ENCODE assay signal across 8 cellular contexts in genomic region chr10:4344544-4344994, GRCh38.
DNase-seq lines count a peak whose midpoint lies in the region; ATAC-seq and TF ChIP-seq lines count a peak whose summit lies in the region.

No MANE protein-coding gene starts in this region.

- DNase-seq in HS-5 (ENCODE audit: low read depth) = peak; percentile 91
- peak; percentile 50 for DNase-seq in activated T-cell treated with anti-CD3 and anti-CD28 coated beads for 48 hours (ENCODE audit: low read depth)
- peak; percentile 72 for DNase-seq in Right ventricle myocardium inferior (ENCODE audit: missing footprints)
- peak; percentile 97 for DNase-seq in smooth muscle cell of the brain vasculature (ENCODE audit: low read depth, low spot score)
- DNase-seq in GM19238 (ENCODE audit: insufficient read length, low spot score) = no peak
- no peak for DNase-seq in glutamatergic neuron
- DNase-seq in GM19240 (ENCODE audit: insufficient read length, low spot score) = no peak

- H3K4me3 Mint-ChIP-seq in glutamatergic neuron (ENCODE audit: unreplicated experiment) = no peak overlapping the region

- no peaks in the 10 kb centered on the region for H3K27me3 Mint-ChIP-seq in glutamatergic neuron (ENCODE audit: unreplicated experiment)

- intact Hi-C loops in Right ventricle myocardium inferior (cut with DNase I) = no loop called here

- H3K9me3 Mint-ChIP-seq in glutamatergic neuron (ENCODE audit: unreplicated experiment) = no peaks in the 10 kb centered on the region

- TF ChIP-seq CTCF in glutamatergic neuron (IDR thresholded peaks at IDR 0.05; ENCODE audit: partially characterized antibody, unreplicated experiment) = no peak

- ATAC-seq in Right ventricle myocardium inferior (peak; percentile 86), HG03097 (IDR thresholded peaks at IDR 0.05; ENCODE audit: low FRiP score, unreplicated experiment) (no peak)

- H3K27ac Mint-ChIP-seq in glutamatergic neuron (ENCODE audit: unreplicated experiment) = no peak overlapping the region

- H3K36me3 Mint-ChIP-seq in glutamatergic neuron (ENCODE audit: unreplicated experiment) = no peaks in the 10 kb centered on the region

- no peaks in the 10 kb centered on the region for H3K4me1 Mint-ChIP-seq in glutamatergic neuron (ENCODE audit: low read depth, unreplicated experiment)

Comparison
In these comparisons a context has a peak if more than half of its experiments do, and no peak if none do; other contexts are left out.
1. DNase-seq: peak in HS-5 (single experiment), activated T-cell treated with anti-CD3 and anti-CD28 coated beads for 48 hours (single experiment), Right ventricle myocardium inferior (single experiment) and smooth muscle cell of the brain vasculature (single experiment); none in GM19238 (single experiment), glutamatergic neuron (single experiment) and GM19240 (single experiment).